14 cellular contexts compared by ENCODE assay signal in the genomic region with DNA sequence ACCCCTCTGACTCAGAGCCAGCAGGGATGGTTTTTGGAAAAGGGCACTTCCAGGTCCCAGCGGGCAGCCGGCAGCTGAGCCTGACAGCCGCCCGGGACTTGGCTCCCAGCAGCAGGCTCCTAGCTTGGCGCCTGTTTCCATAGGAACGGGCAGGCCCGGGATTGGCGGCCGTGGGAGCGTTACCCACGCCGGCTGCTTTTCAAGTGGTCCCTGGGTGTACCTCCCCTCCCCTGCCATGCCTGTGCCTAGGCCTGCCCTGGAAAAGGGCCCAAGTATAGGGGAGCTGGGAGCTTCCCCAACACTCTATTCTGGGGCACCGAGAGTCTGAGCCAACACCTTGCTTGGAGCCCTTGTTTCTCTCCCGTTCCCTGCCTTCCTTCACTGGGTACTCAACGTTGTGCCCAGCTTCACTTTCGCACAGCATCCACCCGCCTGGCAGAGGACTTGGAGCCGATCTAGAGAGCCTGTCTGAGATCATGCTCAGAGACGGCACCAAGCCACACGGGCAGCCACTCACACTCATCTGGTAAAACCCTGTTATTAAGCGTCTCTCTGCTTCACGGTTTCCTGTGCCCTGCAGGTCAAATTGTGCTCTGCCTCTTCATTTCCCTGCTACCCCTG.
DNase-seq lines count a peak whose midpoint lies in the region; ATAC-seq lines count a peak whose summit lies in the region.
"Had no signal": no experiment of that assay in that cellular context is flagged by ENCODE, and none has a peak within 500 bp of the region (broad histone marks: within the 10 kb centered on the region; RNA-seq: fewer than 3 reads in every experiment).

No MANE protein-coding gene starts in this region.

- H3K36me3 ChIP-seq in H7 (replicated peaks; ENCODE audit: control insufficient read depth, insufficient read depth, low read length): no peaks in the 10 kb centered on the region
- H3K36me3 ChIP-seq: heart left ventricle had no signal

- no peak for ATAC-seq in GM21528 (IDR thresholded peaks at IDR 0.05; ENCODE audit: low FRiP score, unreplicated experiment)
- ATAC-seq in HG03097 (IDR thresholded peaks at IDR 0.05; ENCODE audit: low FRiP score, unreplicated experiment): no peak
- ATAC-seq: activated naive CD4-positive, alpha-beta T cell treated with anti-CD3 and anti-CD28 coated beads, Interleukin-2, amount 50 U/mL, for 72 hours; CD8-positive, alpha-beta T cell; heart left ventricle had no signal

- peak; percentile 73 for DNase-seq in H7
- peak; percentile 32 for DNase-seq in NCI-H2196 treated with DMSO at 0.1 percent for 48 hours (lab: John Stamatoyannopoulos, UW; ENCODE audit: unreplicated experiment)
- DNase-seq in cerebellum (ENCODE audit: low spot score): peak; percentile 47
- peak; percentile 27 for DNase-seq in pons (ENCODE audit: low spot score)
- DNase-seq in stimulated activated CD4-positive, alpha-beta T cell treated with anti-CD3 and anti-CD28 coated beads, Interleukin-4, amount 100 ng/mL, for 4 hours: no peak
- no peak for DNase-seq in activated CD4-positive, alpha-beta T cell treated with anti-CD3 and anti-CD28 coated beads, Interleukin-2, amount 50 U/mL, for 48 hours
- DNase-seq: activated CD4-positive, alpha-beta T cell treated with anti-CD3 and anti-CD28 coated beads, Interleukin-2, amount 50 U/mL, for 1 hour; CD8-positive, alpha-beta T cell; heart left ventricle; mammary epithelial cell had no signal

- no peaks in the 10 kb centered on the region; the same call in 1 of the 2 replicates for H3K27me3 ChIP-seq in H7 (ENCODE audit: control insufficient read depth, insufficient read depth, low read length)

- no peak overlapping the region for H3K4me3 ChIP-seq in H7 (ENCODE audit: insufficient read depth, low read depth, low read length)
- H3K4me3 ChIP-seq: heart left ventricle, SK-N-MC had no signal

Comparison
In these comparisons a context has a peak if more than half of its experiments do, and no peak if none do; other contexts are left out.
1. DNase-seq: peak in H7 (single experiment), NCI-H2196 treated with DMSO at 0.1 percent for 48 hours (single experiment), cerebellum (single experiment) and pons (single experiment); none in stimulated activated CD4-positive, alpha-beta T cell treated with anti-CD3 and anti-CD28 coated beads, Interleukin-4, amount 100 ng/mL, for 4 hours (0 of 2) and activated CD4-positive, alpha-beta T cell treated with anti-CD3 and anti-CD28 coated beads, Interleukin-2, amount 50 U/mL, for 48 hours (0 of 2).